ENCODE assay signal across 8 cellular contexts in the genomic region with DNA sequence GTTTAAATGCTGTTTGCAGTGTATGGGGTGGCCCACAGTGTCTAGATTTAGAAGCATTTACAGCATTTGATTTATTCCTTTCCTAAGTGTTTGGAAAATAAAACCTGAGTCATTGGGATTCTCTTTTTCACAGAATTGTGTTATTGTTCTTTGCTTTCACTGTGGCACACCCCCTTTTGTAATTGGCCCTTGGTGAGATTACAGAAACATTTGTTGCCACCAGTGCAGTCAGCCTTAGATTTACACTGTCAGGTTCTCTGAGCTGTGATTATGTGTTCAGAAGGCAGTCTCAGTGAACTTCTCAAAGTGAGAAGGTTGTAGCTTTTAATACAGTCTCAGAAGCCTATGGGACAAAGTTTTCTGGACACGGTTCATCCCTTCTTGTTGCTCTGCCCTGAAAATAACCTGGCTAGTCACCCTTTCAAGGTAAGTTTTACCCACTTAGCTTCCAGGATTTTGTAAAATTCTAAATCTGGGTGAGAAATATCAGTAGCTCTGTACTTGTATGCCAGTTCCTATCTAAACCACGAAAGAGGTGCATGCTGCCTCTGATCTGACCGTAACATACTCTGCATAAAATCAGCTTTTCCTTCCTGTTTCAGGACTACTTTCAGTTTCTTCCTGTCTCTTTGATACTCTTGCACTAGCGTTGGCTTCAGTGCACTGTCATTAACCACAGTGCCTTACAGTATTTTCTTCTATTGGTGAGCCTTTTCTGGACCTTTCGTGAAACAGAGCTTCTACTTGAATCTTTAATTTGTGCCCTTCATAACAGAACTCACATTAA. TPM values are rescaled to one million over a fixed set of nuclear protein-coding genes. Genes with fewer than 3 reads are reported as not detected.
DNase-seq lines count a peak whose midpoint lies in the region; ATAC-seq and TF ChIP-seq lines count a peak whose summit lies in the region.

No MANE protein-coding gene starts in this region.

- no peaks in the 10 kb centered on the region for H3K36me3 ChIP-seq in WERI-Rb-1
- no peaks in the 10 kb centered on the region for H3K36me3 ChIP-seq in neutrophil

- H3K4me3 ChIP-seq in WERI-Rb-1 (ENCODE audit: low read depth, low read length) (peak overlapping the region; percentile 10), neutrophil (ENCODE audit: low read depth in 1 of 2, low read length in 1 of 2) (peak overlapping the region; percentile 30 to 46)

- ATAC-seq in GM21515 (IDR thresholded peaks at IDR 0.05; ENCODE audit: unreplicated experiment), result peak; percentile 89

- H3K27ac ChIP-seq in WERI-Rb-1 (peak overlapping the region; percentile 23), neutrophil (peak overlapping the region; percentile 69)

- peaks cover 12 to 14% of the 10 kb centered on the region in 2 experiments for H3K4me1 ChIP-seq in neutrophil (ENCODE audit: control insufficient read depth in 1 of 2, insufficient read depth in 1 of 2, low read depth in 1 of 2, low read length in 1 of 2)

- DNase-seq in DMS79 treated with DMSO at 0.1 percent for 48 hours (lab: John Stamatoyannopoulos, UW), result peak; percentile 21
- DNase-seq in DMS79 (lab: John Stamatoyannopoulos, UW), result no peak
- DNase-seq in HT1080 (ENCODE audit: low read depth), result peak; percentile 53
- DNase-seq in WERI-Rb-1, result no peak
- DNase-seq in fibroblast of gingiva (ENCODE audit: low read depth), result peak; percentile 25
- DNase-seq in NCI-H510A treated with DMSO at 0.1 percent for 48 hours (lab: John Stamatoyannopoulos, UW), result no peak

- H3K9me3 ChIP-seq in WERI-Rb-1 (ENCODE audit: severe bottlenecking) (no peaks in the 10 kb centered on the region), neutrophil (no peaks in the 10 kb centered on the region)

- TF ChIP-seq CTCF in WERI-Rb-1 (IDR thresholded peaks at IDR 0.05; ENCODE audit: low read depth, low read length) (no peak), neutrophil (IDR thresholded peaks at IDR 0.05) (no peak)

- H3K27me3 ChIP-seq in WERI-Rb-1 (ENCODE audit: insufficient read depth, low read depth, severe bottlenecking) (no peaks in the 10 kb centered on the region), neutrophil (no peaks in the 10 kb centered on the region)

RNA-seq across cellular contexts. Expression of gene RUFY3, which starts 12.6 kb away (rescaled TPM):
- total RNA-seq in HT1080 (2014; rRNA removed; shearing (Covaris generic)), result 7.9 and 10.6 TPM in 2 replicates
- 3.1 and 4.0 TPM in 2 replicates for polyA plus RNA-seq in HT1080 (2015; cell fraction: cytosol; rRNA removed)
- polyA plus RNA-seq in HT1080 (2015; cell fraction: nucleus; rRNA removed), result 26.9 and 35.7 TPM in 2 replicates

RNA-seq across cellular contexts. Expression of gene UTP3, which starts 46.0 kb away (rescaled TPM):
- 39.7 and 57.2 TPM in 2 replicates for total RNA-seq in HT1080 (2014; rRNA removed; shearing (Covaris generic))
- 57.4 and 57.8 TPM in 2 replicates for polyA plus RNA-seq in HT1080 (2015; cell fraction: cytosol; rRNA removed)
- polyA plus RNA-seq in HT1080 (2015; cell fraction: nucleus; rRNA removed), result 76.6 and 78.3 TPM in 2 replicates

Comparison
In these comparisons a context has a peak if more than half of its experiments do, and no peak if none do; other contexts are left out.
1. DNase-seq: peak in DMS79 treated with DMSO at 0.1 percent for 48 hours (single experiment), HT1080 (single experiment) and fibroblast of gingiva (single experiment); none in DMS79 (single experiment), WERI-Rb-1 (single experiment) and NCI-H510A treated with DMSO at 0.1 percent for 48 hours (single experiment).